8 cellular contexts compared by ENCODE assay signal in genomic region chr20:62923059-62923668, GRCh38. TPM values are rescaled to one million over a fixed set of nuclear protein-coding genes. Genes with fewer than 3 reads are reported as not detected.
DNase-seq lines count a peak whose midpoint lies in the region; ATAC-seq, FAIRE-seq and TF ChIP-seq lines count a peak whose summit lies in the region.
"Not testable (repeated sequence)": the region's sequence is repeated elsewhere in the genome, so short reads cannot be mapped to it uniquely, and the experiment has no call there.

No MANE protein-coding gene starts in this region.

- not testable (repeated sequence) for H3K4me3 ChIP-seq in K562; skeletal muscle satellite cell (ENCODE audit: low read length)
- H3K4me3 ChIP-seq in fibroblast of the aortic adventitia (ENCODE audit: low read depth, low read length), result peak overlapping the region; percentile 6

- ATAC-seq in activated CD4-positive, alpha-beta T cell treated with anti-CD3 and anti-CD28 coated beads for 36 hours; K562; memory B cell (ENCODE audit: low read depth): not testable (repeated sequence)

- not testable (repeated sequence) for BruUV-seq in K562 (replicated peaks; lab: Mats Ljungman, UMichigan)

- CTCF ChIA-PET in activated CD4-positive, alpha-beta T cell treated with anti-CD3 and anti-CD28 coated beads for 36 hours (lab: Charles Lee), result interaction anchor here (1.4 to 11.1 kb wide), 3 partner anchors 12 to 22 kb away, joined by 3 to 140 read pairs (median 9); no protein-coding TSS in a partner anchor
- CTCF ChIA-PET in K562 (lab: Yijun Ruan, JAX; ENCODE audit: low intra/inter-chr PET ratio), result not testable (repeated sequence)

- H3K9me1 ChIP-seq in K562 (ENCODE audit: control insufficient read depth, insufficient read depth, low read length), result not testable (repeated sequence)

- H3K4me1 Mint-ChIP-seq in activated CD4-positive, alpha-beta T cell treated with anti-CD3 and anti-CD28 coated beads for 36 hours, result peaks cover 71% of the 10 kb centered on the region
- peaks cover 57% of the 10 kb centered on the region for H3K4me1 Mint-ChIP-seq in memory B cell

- FAIRE-seq in K562 (lab: Jason Lieb, UNC), result not testable (repeated sequence)

- peak overlapping the region in 1 of 2 experiments; percentile 80; a peak in 2 of 4 replicates for H3K9ac ChIP-seq in K562 (ENCODE audit: insufficient read depth in 1 of 2, low read depth in 2 of 2, low read length in 2 of 2)
- H3K9ac ChIP-seq in skeletal muscle satellite cell (ENCODE audit: low read depth, low read length), result peak overlapping the region; percentile 21

- not testable (repeated sequence) for TF ChIP-seq POLR2A in K562 (conservative IDR thresholded peaks at IDR 0.05)

- not testable (repeated sequence) for TF ChIP-seq RAD21 in K562 (CRISPR knock-in tag; conservative IDR thresholded peaks at IDR 0.05 in 1 of 2, IDR thresholded peaks at IDR 0.05 in 1 of 2)

- peak; percentile 92 for DNase-seq in A172 (ENCODE audit: low spot score)
- peak; percentile 69 for DNase-seq in GM04504 (ENCODE audit: low read depth)
- peak; percentile 87 for DNase-seq in NCI-H460 (ENCODE audit: extremely low read depth, low read depth)
- DNase-seq in activated CD4-positive, alpha-beta T cell treated with anti-CD3 and anti-CD28 coated beads for 36 hours; K562 (ENCODE audit: extremely low read depth in 1 of 4, low spot score in 3 of 4); memory B cell (ENCODE audit: low spot score in 2 of 2): not testable (repeated sequence)
- peak; percentile 84 for DNase-seq in fibroblast of the aortic adventitia (ENCODE audit: low read depth)

- H3K9me3 Mint-ChIP-seq in activated CD4-positive, alpha-beta T cell treated with anti-CD3 and anti-CD28 coated beads for 36 hours (ENCODE audit: low read depth); memory B cell: not testable (repeated sequence)

- TF ChIP-seq EP300 in K562 (IDR thresholded peaks at IDR 0.05; ENCODE audit: low read length), result not testable (repeated sequence)

- peaks cover 23% of the 10 kb centered on the region; the same call in 2 of the 3 replicates for H3K36me3 ChIP-seq in K562 (ENCODE audit: control insufficient read depth, insufficient read depth, low read length)
- not testable (repeated sequence) for H3K36me3 ChIP-seq in skeletal muscle satellite cell (ENCODE audit: insufficient read depth, low read length)

- H3K27ac ChIP-seq in K562 (ENCODE audit: extremely low read depth, low read depth, low read length), result peak overlapping the region; percentile 34; the same call in 1 of the 3 replicates

- not testable (repeated sequence) for H3K4me2 ChIP-seq in K562 (ENCODE audit: insufficient read depth, low read length)
- peak overlapping the region; percentile 98 for H3K4me2 ChIP-seq in skeletal muscle satellite cell (ENCODE audit: low read length)

- peaks cover 100% of the 10 kb centered on the region for H3K79me2 ChIP-seq in K562 (ENCODE audit: control insufficient read depth, insufficient read depth, low read length)

- POLR2A ChIA-PET in activated CD4-positive, alpha-beta T cell treated with anti-CD3 and anti-CD28 coated beads for 36 hours (lab: Charles Lee), result not testable (repeated sequence)
- POLR2A ChIA-PET in K562 (lab: Yijun Ruan, JAX), result interaction anchor here (4.2 to 5.1 kb wide), 2 partner anchors 9 to 13 kb away, joined by 45 to 64 read pairs; partner anchors contain the start of gene GID8

- in situ Hi-C loops in K562 (cut with MboI), result not testable (repeated sequence)

- peaks cover 82% of the 10 kb centered on the region for H4K20me1 ChIP-seq in K562 (replicated peaks; ENCODE audit: control insufficient read depth, insufficient read depth, low read length)

- H2AFZ ChIP-seq in K562 (ENCODE audit: low read depth, low read length), result not testable (repeated sequence)

- not testable (repeated sequence) for H3K27me3 Mint-ChIP-seq in activated CD4-positive, alpha-beta T cell treated with anti-CD3 and anti-CD28 coated beads for 36 hours; memory B cell

- H3K27ac Mint-ChIP-seq in activated CD4-positive, alpha-beta T cell treated with anti-CD3 and anti-CD28 coated beads for 36 hours, result peak overlapping the region; percentile 94
- peak overlapping the region; percentile 80 for H3K27ac Mint-ChIP-seq in memory B cell

- TF ChIP-seq CTCF in K562 (IDR thresholded peaks at IDR 0.05 in 2 of 3, conservative IDR thresholded peaks at IDR 0.05 in 1 of 3; ENCODE audit: insufficient read depth in 2 of 3, low read depth in 1 of 3, low read length in 3 of 3); fibroblast of the aortic adventitia (IDR thresholded peaks at IDR 0.05; ENCODE audit: insufficient read depth, low read length): not testable (repeated sequence)

- peaks cover 13% of the 10 kb centered on the region for H3K36me3 Mint-ChIP-seq in activated CD4-positive, alpha-beta T cell treated with anti-CD3 and anti-CD28 coated beads for 36 hours (ENCODE audit: low read depth)
- H3K36me3 Mint-ChIP-seq in memory B cell, result not testable (repeated sequence)

- H3K4me1 ChIP-seq in K562 (replicated peaks in 1 of 2; ENCODE audit: control insufficient read depth in 2 of 2, insufficient read depth in 2 of 2, low read length in 2 of 2) (peaks cover 42 to 45% of the 10 kb centered on the region in 2 experiments; a peak in 4 of 5 replicates), skeletal muscle satellite cell (ENCODE audit: control insufficient read depth, insufficient read depth, low read length) (peaks cover 45% of the 10 kb centered on the region)

- not testable (repeated sequence) for H3K9me3 ChIP-seq in K562 (replicated peaks; ENCODE audit: control insufficient read depth, insufficient read depth, low read depth, low read length); skeletal muscle satellite cell (replicated peaks; ENCODE audit: low read length)

- peak overlapping the region; percentile 64 for H3K4me3 Mint-ChIP-seq in activated CD4-positive, alpha-beta T cell treated with anti-CD3 and anti-CD28 coated beads for 36 hours
- H3K4me3 Mint-ChIP-seq in memory B cell, result peak overlapping the region; percentile 85

- not testable (repeated sequence) for H3K27me3 ChIP-seq in K562 (ENCODE audit: control insufficient read depth in 2 of 2, insufficient read depth in 2 of 2, low read length in 2 of 2); skeletal muscle satellite cell (ENCODE audit: control insufficient read depth, insufficient read depth, low read length)

- 78% methylated on average over 16 of the region's 17 CpGs for WGBS in K562 (ENCODE audit: insufficient coverage, low coverage, missing lambda C conversion rate)

- intact Hi-C loops in activated CD4-positive, alpha-beta T cell treated with anti-CD3 and anti-CD28 coated beads for 36 hours (cut with DNase I, micrococcal nuclease), result loop anchor here in 1 of 2 experiments (10.0 kb wide), 1 partner anchor 712 kb away; no protein-coding TSS in a partner anchor
- intact Hi-C loops in K562 (cut with micrococcal nuclease), result not testable (repeated sequence)

RNA-seq across cellular contexts. Expression of gene DIDO1, which starts 3.1 kb away (rescaled TPM):
- total RNA-seq in A172 (2014; rRNA removed; shearing (Covaris generic)), result 33.8 and 38.1 TPM in 2 replicates
- total RNA-seq in NCI-H460 (2014; rRNA removed; shearing (Covaris generic)), result 25.4 and 27.8 TPM in 2 replicates
- 44.5 and 60.4 TPM in 2 replicates for polyA plus RNA-seq in NCI-H460 (2014; cell fraction: nucleus; rRNA removed)
- 10 to 100 TPM; 43.7 to 49.7 TPM for total RNA-seq in activated CD4-positive, alpha-beta T cell treated with anti-CD3 and anti-CD28 coated beads for 36 hours
- 117 and 149 TPM in 2 replicates for total RNA-seq in K562 (2011; cell fraction: chromatin; rRNA removed; ENCODE audit: low replicate concordance)
- total RNA-seq in K562 (2011; cell fraction: nucleolus; rRNA removed), result 70.2 and 72.0 TPM in 2 replicates
- 82.5 and 92.1 TPM in 2 replicates for total RNA-seq in K562 (2011; cell fraction: nucleoplasm; rRNA removed)
- 31.2 and 36.7 TPM in 2 replicates for total RNA-seq in K562 (2014; rRNA removed)
- 22.2 and 23.4 TPM in 2 replicates for total RNA-seq in K562 (2014; rRNA removed; fragmentation: Illumina TruSeq; extraction: Trizol)
- total RNA-seq in K562 (2015; rRNA removed; fragmentation: Illumina TruSeq; extraction: Trizol), result 26.8 and 27.1 TPM in 2 replicates
- 38.2 and 43.6 TPM in 2 replicates for total RNA-seq in K562 (2021)
- 40.5 and 50.2 TPM in 2 replicates for polyA plus RNA-seq in K562 (2011; rRNA removed)
- polyA plus RNA-seq in K562 (2011; cell fraction: cytosol; rRNA removed), result 31.2 and 58.5 TPM in 2 replicates
- 256 and 286 TPM in 2 replicates for polyA plus RNA-seq in K562 (2011; cell fraction: nucleus; rRNA removed)
- polyA plus RNA-seq in K562 (2012), result 23.7 and 36.2 TPM in 2 replicates
- 37.4 and 37.9 TPM in 2 replicates for polyA plus RNA-seq in K562 (2014; fragmentation: Illumina TruSeq; extraction: Trizol)
- 1 to 10 TPM; 4.4 to 4.8 TPM for polyA plus RNA-seq in K562 (2014; fragmentation: Nextera tagmentation; extraction: Ambion mirVana)
- polyA plus RNA-seq in K562 (2014; rRNA removed), result 44.3 and 46.8 TPM in 2 replicates
- 32.2 and 34.2 TPM in 2 replicates for polyA minus RNA-seq in K562 (2011; rRNA and poly(A)+ RNA removed)
- 13.9 and 15.7 TPM in 2 replicates for polyA minus RNA-seq in K562 (2011; cell fraction: cytosol; rRNA and poly(A)+ RNA removed)
- polyA minus RNA-seq in K562 (2011; cell fraction: nucleus; rRNA and poly(A)+ RNA removed), result 35.7 and 49.3 TPM in 2 replicates
- total RNA-seq in fibroblast of the aortic adventitia (ENCODE audit: low replicate concordance), result 48.4 TPM in 2 replicates
- total RNA-seq in skeletal muscle satellite cell (2012; rRNA removed), result 26.6 and 31.7 TPM in 2 replicates

RNA-seq across cellular contexts. Expression of gene GID8, which starts 14.8 kb away (rescaled TPM):
- total RNA-seq in A172 (2014; rRNA removed; shearing (Covaris generic)), result 25.8 and 28.9 TPM in 2 replicates
- 20.6 and 22.6 TPM in 2 replicates for total RNA-seq in NCI-H460 (2014; rRNA removed; shearing (Covaris generic))
- 18.3 and 119 TPM in 2 replicates for polyA plus RNA-seq in NCI-H460 (2014; cell fraction: nucleus; rRNA removed)
- total RNA-seq in activated CD4-positive, alpha-beta T cell treated with anti-CD3 and anti-CD28 coated beads for 36 hours, result 10 to 100 TPM; 30.7 to 39.9 TPM
- total RNA-seq in K562 (2011; cell fraction: chromatin; rRNA removed; ENCODE audit: low replicate concordance), result 26.6 and 28.0 TPM in 2 replicates
- 15.2 and 19.5 TPM in 2 replicates for total RNA-seq in K562 (2011; cell fraction: nucleolus; rRNA removed)
- total RNA-seq in K562 (2011; cell fraction: nucleoplasm; rRNA removed), result 23.8 and 32.1 TPM in 2 replicates
- 22.2 and 26.0 TPM in 2 replicates for total RNA-seq in K562 (2014; rRNA removed)
- total RNA-seq in K562 (2014; rRNA removed; fragmentation: Illumina TruSeq; extraction: Trizol), result 21.8 and 23.4 TPM in 2 replicates
- total RNA-seq in K562 (2015; rRNA removed; fragmentation: Illumina TruSeq; extraction: Trizol), result 22.4 and 23.0 TPM in 2 replicates
- total RNA-seq in K562 (2021), result 29.0 and 31.6 TPM in 2 replicates
- 24.6 and 26.3 TPM in 2 replicates for polyA plus RNA-seq in K562 (2011; rRNA removed)
- 20.8 and 25.4 TPM in 2 replicates for polyA plus RNA-seq in K562 (2011; cell fraction: cytosol; rRNA removed)
- 19.8 and 21.7 TPM in 2 replicates for polyA plus RNA-seq in K562 (2011; cell fraction: nucleus; rRNA removed)
- 21.3 and 23.2 TPM in 2 replicates for polyA plus RNA-seq in K562 (2012)
- 22.2 TPM in 2 replicates for polyA plus RNA-seq in K562 (2014; fragmentation: Illumina TruSeq; extraction: Trizol)
- 10 to 100 TPM in 1 of 2 experiments, 1 to 10 TPM in 1; 7.5 to 12.9 TPM for polyA plus RNA-seq in K562 (2014; fragmentation: Nextera tagmentation; extraction: Ambion mirVana)
- 24.9 and 25.7 TPM in 2 replicates for polyA plus RNA-seq in K562 (2014; rRNA removed)
- polyA minus RNA-seq in K562 (2011; rRNA and poly(A)+ RNA removed), result 31.4 and 32.6 TPM in 2 replicates
- 15.6 and 17.0 TPM in 2 replicates for polyA minus RNA-seq in K562 (2011; cell fraction: cytosol; rRNA and poly(A)+ RNA removed)
- polyA minus RNA-seq in K562 (2011; cell fraction: nucleus; rRNA and poly(A)+ RNA removed), result 6.1 and 10.0 TPM in 2 replicates
- 27.7 and 35.4 TPM in 2 replicates for total RNA-seq in fibroblast of the aortic adventitia (ENCODE audit: low replicate concordance)
- 22.7 and 23.1 TPM in 2 replicates for total RNA-seq in skeletal muscle satellite cell (2012; rRNA removed)

RNA-seq across cellular contexts. Expression of gene SLC17A9, which starts 29.3 kb away (rescaled TPM):
- not detected in 2 replicates for total RNA-seq in A172 (2014; rRNA removed; shearing (Covaris generic))
- 16.6 and 20.1 TPM in 2 replicates for total RNA-seq in NCI-H460 (2014; rRNA removed; shearing (Covaris generic))
- polyA plus RNA-seq in NCI-H460 (2014; cell fraction: nucleus; rRNA removed), result 164 and 186 TPM in 2 replicates
- 10 to 100 TPM; 16.2 to 16.5 TPM for total RNA-seq in activated CD4-positive, alpha-beta T cell treated with anti-CD3 and anti-CD28 coated beads for 36 hours
- not detected in 2 replicates for total RNA-seq in K562 (2011; cell fraction: chromatin; rRNA removed; ENCODE audit: low replicate concordance)
- 0.13 TPM in 1 of 2 replicates, not detected in the other for total RNA-seq in K562 (2011; cell fraction: nucleolus; rRNA removed)
- 0.15 TPM in 1 of 2 replicates, not detected in the other for total RNA-seq in K562 (2011; cell fraction: nucleoplasm; rRNA removed)
- total RNA-seq in K562 (2014; rRNA removed) (not detected in 2 replicates), K562 (2014; rRNA removed; fragmentation: Illumina TruSeq; extraction: Trizol) (not detected in 2 replicates), K562 (2015; rRNA removed; fragmentation: Illumina TruSeq; extraction: Trizol) (not detected in 2 replicates), K562 (2021) (0.27 and 0.31 TPM in 2 replicates), fibroblast of the aortic adventitia (ENCODE audit: low replicate concordance) (0.41 and 2.0 TPM in 2 replicates)
- polyA plus RNA-seq in K562 (2011; rRNA removed) (not detected in 2 replicates), K562 (2014; fragmentation: Illumina TruSeq; extraction: Trizol) (not detected in 2 replicates), K562 (2014; fragmentation: Nextera tagmentation; extraction: Ambion mirVana) (not detected), K562 (2014; rRNA removed) (0.04 and 0.05 TPM in 2 replicates)
- polyA plus RNA-seq in K562 (2011; cell fraction: cytosol; rRNA removed), result 0.03 TPM in 1 of 2 replicates, not detected in the other
- polyA plus RNA-seq in K562 (2011; cell fraction: nucleus; rRNA removed), result 0.06 and 0.10 TPM in 2 replicates
- polyA plus RNA-seq in K562 (2012), result 0.03 TPM in 1 of 2 replicates, not detected in the other
- not detected in 2 replicates for polyA minus RNA-seq in K562 (2011; rRNA and poly(A)+ RNA removed)
- polyA minus RNA-seq in K562 (2011; cell fraction: cytosol; rRNA and poly(A)+ RNA removed), result not detected in 2 replicates
- polyA minus RNA-seq in K562 (2011; cell fraction: nucleus; rRNA and poly(A)+ RNA removed), result not detected in 2 replicates
- total RNA-seq in skeletal muscle satellite cell (2012; rRNA removed), result 8.1 and 18.8 TPM in 2 replicates
